Comparison of ENCODE assay signal across 26 cellular contexts in genomic region chr4:148073349-148073748, GRCh38.
"Had no signal": no experiment of that assay in that cellular context is flagged by ENCODE, and none has a peak within 500 bp of the region (broad histone marks: within the 10 kb centered on the region; RNA-seq: fewer than 3 reads in every experiment).

No MANE protein-coding gene starts in this region.

- DNase-seq: hippocampal formation; kidney glomerular epithelial cell; left cardiac atrium; lower lobe of right lung; mammary epithelial cell; mesendoderm; naive B cell; natural killer cell; nephron progenitor cell; pancreas; posterior cingulate gyrus; right lobe of liver; stimulated activated CD4-positive, alpha-beta T cell treated with anti-CD3 and anti-CD28 coated beads, Interleukin-12 subunit alpha, Interleukin-12 subunit beta, amount 100 ng/mL, for 4 hours; stimulated activated CD4-positive, alpha-beta T cell treated with anti-CD3 and anti-CD28 coated beads, Interleukin-15, amount 100 ng/mL, for 24 hours; stimulated activated CD4-positive, alpha-beta T cell treated with anti-CD3 and anti-CD28 coated beads, Interleukin-2, amount 100 ng/mL, for 24 hours; stimulated activated CD4-positive, alpha-beta T cell treated with anti-CD3 and anti-CD28 coated beads, Interleukin-4, amount 100 ng/mL, for 1 hour; stimulated activated naive B cell treated with anti-CD40 and anti-IgM and Interleukin-4, amounts not matched to agents 10 μg/mL and 1 μg/mL and 100 μg/mL, for 72 hours; tibial artery; trophoblast cell; upper lobe of right lung had no signal

- H2AFZ ChIP-seq: neural progenitor cell had no signal

- H3K4me2 ChIP-seq: neural progenitor cell had no signal

- H3K4me1 ChIP-seq: lower lobe of right lung, neural progenitor cell, pancreas, prostate gland, right lobe of liver, suprapubic skin, upper lobe of right lung had no signal

- H3K36me3 ChIP-seq: neural progenitor cell, pancreas, prostate gland, right lobe of liver had no signal

- H3K27me3 ChIP-seq: neural progenitor cell, pancreas, right lobe of liver, suprapubic skin, tibial artery, upper lobe of right lung had no signal

- H3K27ac ChIP-seq: lower lobe of right lung, neural progenitor cell, pancreas, prostate gland, right lobe of liver, skin epidermis, suprapubic skin, thoracic aorta, tibial artery, upper lobe of right lung had no signal

- H3K9ac ChIP-seq: neural progenitor cell had no signal

- H3K9me3 ChIP-seq: pancreas, prostate gland, right lobe of liver, thoracic aorta, upper lobe of right lung had no signal

- H3K4me3 ChIP-seq: lower lobe of right lung, neural progenitor cell, pancreas, prostate gland, right lobe of liver, skin epidermis, suprapubic skin, thoracic aorta, tibial artery, upper lobe of right lung had no signal

- ATAC-seq: left cardiac atrium; left lobe of liver; natural killer cell; pancreas; right lobe of liver; stimulated activated naive B cell treated with anti-CD40 and anti-IgM and Interleukin-4, amounts not matched to agents 10 μg/mL and 1 μg/mL and 100 μg/mL, for 72 hours; upper lobe of right lung had no signal
